Comparison of ENCODE assay signal across 1 cellular context in the genomic region with DNA sequence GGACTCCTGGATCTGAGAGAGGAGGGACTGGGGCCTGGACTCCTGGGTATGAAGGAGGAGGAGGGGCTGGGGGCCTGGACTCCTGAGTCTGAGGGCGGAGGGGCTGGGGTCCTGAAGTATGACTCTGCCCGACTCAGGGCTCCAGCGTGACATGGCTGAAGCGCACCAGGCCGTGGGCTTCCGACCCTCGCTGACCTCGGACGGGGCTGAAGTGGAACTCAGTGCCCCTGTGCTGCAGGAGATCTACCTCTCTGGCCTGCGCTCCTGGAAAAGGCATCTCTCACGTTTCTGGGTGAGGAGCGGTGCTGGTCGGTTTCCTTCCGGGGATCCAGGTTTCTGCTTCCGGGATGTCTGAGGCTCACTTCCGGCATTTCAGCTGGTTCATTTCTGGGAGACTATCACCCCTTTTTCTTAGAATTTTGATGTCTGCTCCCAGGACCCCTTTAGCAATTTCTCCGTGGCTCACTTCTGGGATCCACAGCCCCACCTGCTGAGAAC.
TF ChIP-seq lines count a peak whose summit lies in the region.

No MANE protein-coding gene starts in this region.

TF ChIP-seq in GM23338, 12 proteins besides CTCF, POLR2A, EP300 and RAD21:
- TF ChIP-seq, protein P1, sequence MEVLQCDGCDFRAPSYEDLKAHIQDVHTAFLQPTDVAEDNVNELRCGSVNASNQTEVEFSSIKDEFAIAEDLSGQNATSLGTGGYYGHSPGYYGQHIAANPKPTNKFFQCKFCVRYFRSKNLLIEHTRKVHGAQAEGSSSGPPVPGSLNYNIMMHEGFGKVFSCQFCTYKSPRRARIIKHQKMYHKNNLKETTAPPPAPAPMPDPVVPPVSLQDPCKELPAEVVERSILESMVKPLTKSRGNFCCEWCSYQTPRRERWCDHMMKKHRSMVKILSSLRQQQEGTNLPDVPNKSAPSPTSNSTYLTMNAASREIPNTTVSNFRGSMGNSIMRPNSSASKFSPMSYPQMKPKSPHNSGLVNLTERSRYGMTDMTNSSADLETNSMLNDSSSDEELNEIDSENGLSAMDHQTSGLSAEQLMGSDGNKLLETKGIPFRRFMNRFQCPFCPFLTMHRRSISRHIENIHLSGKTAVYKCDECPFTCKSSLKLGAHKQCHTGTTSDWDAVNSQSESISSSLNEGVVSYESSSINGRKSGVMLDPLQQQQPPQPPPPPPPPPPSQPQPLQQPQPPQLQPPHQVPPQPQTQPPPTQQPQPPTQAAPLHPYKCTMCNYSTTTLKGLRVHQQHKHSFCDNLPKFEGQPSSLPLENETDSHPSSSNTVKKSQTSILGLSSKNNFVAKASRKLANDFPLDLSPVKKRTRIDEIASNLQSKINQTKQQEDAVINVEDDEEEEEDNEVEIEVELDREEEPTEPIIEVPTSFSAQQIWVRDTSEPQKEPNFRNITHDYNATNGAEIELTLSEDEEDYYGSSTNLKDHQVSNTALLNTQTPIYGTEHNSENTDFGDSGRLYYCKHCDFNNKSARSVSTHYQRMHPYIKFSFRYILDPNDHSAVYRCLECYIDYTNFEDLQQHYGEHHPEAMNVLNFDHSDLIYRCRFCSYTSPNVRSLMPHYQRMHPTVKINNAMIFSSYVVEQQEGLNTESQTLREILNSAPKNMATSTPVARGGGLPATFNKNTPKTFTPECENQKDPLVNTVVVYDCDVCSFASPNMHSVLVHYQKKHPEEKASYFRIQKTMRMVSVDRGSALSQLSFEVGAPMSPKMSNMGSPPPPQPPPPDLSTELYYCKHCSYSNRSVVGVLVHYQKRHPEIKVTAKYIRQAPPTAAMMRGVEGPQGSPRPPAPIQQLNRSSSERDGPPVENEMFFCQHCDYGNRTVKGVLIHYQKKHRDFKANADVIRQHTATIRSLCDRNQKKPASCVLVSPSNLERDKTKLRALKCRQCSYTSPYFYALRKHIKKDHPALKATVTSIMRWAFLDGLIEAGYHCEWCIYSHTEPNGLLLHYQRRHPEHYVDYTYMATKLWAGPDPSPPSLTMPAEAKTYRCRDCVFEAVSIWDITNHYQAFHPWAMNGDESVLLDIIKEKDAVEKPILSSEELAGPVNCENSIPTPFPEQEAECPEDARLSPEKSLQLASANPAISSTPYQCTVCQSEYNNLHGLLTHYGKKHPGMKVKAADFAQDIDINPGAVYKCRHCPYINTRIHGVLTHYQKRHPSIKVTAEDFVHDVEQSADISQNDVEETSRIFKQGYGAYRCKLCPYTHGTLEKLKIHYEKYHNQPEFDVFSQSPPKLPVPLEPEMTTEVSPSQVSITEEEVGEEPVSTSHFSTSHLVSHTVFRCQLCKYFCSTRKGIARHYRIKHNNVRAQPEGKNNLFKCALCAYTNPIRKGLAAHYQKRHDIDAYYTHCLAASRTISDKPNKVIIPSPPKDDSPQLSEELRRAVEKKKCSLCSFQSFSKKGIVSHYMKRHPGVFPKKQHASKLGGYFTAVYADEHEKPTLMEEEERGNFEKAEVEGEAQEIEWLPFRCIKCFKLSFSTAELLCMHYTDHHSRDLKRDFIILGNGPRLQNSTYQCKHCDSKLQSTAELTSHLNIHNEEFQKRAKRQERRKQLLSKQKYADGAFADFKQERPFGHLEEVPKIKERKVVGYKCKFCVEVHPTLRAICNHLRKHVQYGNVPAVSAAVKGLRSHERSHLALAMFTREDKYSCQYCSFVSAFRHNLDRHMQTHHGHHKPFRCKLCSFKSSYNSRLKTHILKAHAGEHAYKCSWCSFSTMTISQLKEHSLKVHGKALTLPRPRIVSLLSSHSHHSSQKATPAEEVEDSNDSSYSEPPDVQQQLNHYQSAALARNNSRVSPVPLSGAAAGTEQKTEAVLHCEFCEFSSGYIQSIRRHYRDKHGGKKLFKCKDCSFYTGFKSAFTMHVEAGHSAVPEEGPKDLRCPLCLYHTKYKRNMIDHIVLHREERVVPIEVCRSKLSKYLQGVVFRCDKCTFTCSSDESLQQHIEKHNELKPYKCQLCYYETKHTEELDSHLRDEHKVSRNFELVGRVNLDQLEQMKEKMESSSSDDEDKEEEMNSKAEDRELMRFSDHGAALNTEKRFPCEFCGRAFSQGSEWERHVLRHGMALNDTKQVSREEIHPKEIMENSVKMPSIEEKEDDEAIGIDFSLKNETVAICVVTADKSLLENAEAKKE (CRISPR knock-in tag; IDR thresholded peaks at IDR 0.05): no peak
- no peak for TF ChIP-seq NANOG (IDR thresholded peaks at IDR 0.05; ENCODE audit: borderline replicate concordance)
- TF ChIP-seq EZH2phosphoT487 (IDR thresholded peaks at IDR 0.05; ENCODE audit: unreplicated experiment): no peak
- TF ChIP-seq POLR2AphosphoS5 (IDR thresholded peaks at IDR 0.05; ENCODE audit: low read depth): no peak
- no peak for TF ChIP-seq CREB1 (CRISPR knock-in tag; IDR thresholded peaks at IDR 0.05; ENCODE audit: low read depth)
- no peak for TF ChIP-seq ZNF331 (CRISPR knock-in tag; IDR thresholded peaks at IDR 0.05; ENCODE audit: low read depth)
- TF ChIP-seq ZNF114 (CRISPR knock-in tag; IDR thresholded peaks at IDR 0.05): no peak
- TF ChIP-seq STAT1 (IDR thresholded peaks at IDR 0.05; ENCODE audit: unreplicated experiment): no peak
- TF ChIP-seq EZH2 (IDR thresholded peaks at IDR 0.05; ENCODE audit: low read depth, unreplicated experiment): no peak
- TF ChIP-seq, protein P2, sequence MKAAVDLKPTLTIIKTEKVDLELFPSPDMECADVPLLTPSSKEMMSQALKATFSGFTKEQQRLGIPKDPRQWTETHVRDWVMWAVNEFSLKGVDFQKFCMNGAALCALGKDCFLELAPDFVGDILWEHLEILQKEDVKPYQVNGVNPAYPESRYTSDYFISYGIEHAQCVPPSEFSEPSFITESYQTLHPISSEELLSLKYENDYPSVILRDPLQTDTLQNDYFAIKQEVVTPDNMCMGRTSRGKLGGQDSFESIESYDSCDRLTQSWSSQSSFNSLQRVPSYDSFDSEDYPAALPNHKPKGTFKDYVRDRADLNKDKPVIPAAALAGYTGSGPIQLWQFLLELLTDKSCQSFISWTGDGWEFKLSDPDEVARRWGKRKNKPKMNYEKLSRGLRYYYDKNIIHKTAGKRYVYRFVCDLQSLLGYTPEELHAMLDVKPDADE (IDR thresholded peaks at IDR 0.05): no peak
- TF ChIP-seq, protein P3, sequence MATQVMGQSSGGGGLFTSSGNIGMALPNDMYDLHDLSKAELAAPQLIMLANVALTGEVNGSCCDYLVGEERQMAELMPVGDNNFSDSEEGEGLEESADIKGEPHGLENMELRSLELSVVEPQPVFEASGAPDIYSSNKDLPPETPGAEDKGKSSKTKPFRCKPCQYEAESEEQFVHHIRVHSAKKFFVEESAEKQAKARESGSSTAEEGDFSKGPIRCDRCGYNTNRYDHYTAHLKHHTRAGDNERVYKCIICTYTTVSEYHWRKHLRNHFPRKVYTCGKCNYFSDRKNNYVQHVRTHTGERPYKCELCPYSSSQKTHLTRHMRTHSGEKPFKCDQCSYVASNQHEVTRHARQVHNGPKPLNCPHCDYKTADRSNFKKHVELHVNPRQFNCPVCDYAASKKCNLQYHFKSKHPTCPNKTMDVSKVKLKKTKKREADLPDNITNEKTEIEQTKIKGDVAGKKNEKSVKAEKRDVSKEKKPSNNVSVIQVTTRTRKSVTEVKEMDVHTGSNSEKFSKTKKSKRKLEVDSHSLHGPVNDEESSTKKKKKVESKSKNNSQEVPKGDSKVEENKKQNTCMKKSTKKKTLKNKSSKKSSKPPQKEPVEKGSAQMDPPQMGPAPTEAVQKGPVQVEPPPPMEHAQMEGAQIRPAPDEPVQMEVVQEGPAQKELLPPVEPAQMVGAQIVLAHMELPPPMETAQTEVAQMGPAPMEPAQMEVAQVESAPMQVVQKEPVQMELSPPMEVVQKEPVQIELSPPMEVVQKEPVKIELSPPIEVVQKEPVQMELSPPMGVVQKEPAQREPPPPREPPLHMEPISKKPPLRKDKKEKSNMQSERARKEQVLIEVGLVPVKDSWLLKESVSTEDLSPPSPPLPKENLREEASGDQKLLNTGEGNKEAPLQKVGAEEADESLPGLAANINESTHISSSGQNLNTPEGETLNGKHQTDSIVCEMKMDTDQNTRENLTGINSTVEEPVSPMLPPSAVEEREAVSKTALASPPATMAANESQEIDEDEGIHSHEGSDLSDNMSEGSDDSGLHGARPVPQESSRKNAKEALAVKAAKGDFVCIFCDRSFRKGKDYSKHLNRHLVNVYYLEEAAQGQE (IDR thresholded peaks at IDR 0.05; ENCODE audit: unreplicated experiment): no peak
- no peak for TF ChIP-seq JUNB (IDR thresholded peaks at IDR 0.05; ENCODE audit: unreplicated experiment)
